20 cellular contexts compared by ENCODE assay signal in genomic region chr22:37701121-37701786, GRCh38. TPM values are rescaled to one million over a fixed set of nuclear protein-coding genes. Genes with fewer than 3 reads are reported as not detected.
DNase-seq lines count a peak whose midpoint lies in the region; ATAC-seq and TF ChIP-seq lines count a peak whose summit lies in the region.
"Had no signal": no experiment of that assay in that cellular context is flagged by ENCODE, and none has a peak within 500 bp of the region (broad histone marks: within the 10 kb centered on the region; RNA-seq: fewer than 3 reads in every experiment).

No MANE protein-coding gene starts in this region.

- in situ Hi-C loops in KBM-7 (cut with MboI; ENCODE audit: low pct_unique_long_range_greater_than_20kb, low sequenced_read_pairs): no loop called here

- no peak for TF ChIP-seq CTCF in upper lobe of left lung (IDR thresholded peaks at IDR 0.05)

- H3K27me3 ChIP-seq in upper lobe of left lung: no peaks in the 10 kb centered on the region
- H3K27me3 ChIP-seq: sigmoid colon, vagina had no signal

- no peak for TF ChIP-seq EP300 in upper lobe of left lung (IDR thresholded peaks at IDR 0.05)

- H3K27ac ChIP-seq in upper lobe of left lung: peak overlapping the region in 3 of 4 donors; percentile 15 to 54 (median 26)
- H3K27ac ChIP-seq: sigmoid colon, vagina had no signal

- no peaks in the 10 kb centered on the region for H3K9me3 ChIP-seq in upper lobe of left lung
- H3K9me3 ChIP-seq: sigmoid colon, vagina had no signal

- H3K36me3 ChIP-seq in upper lobe of left lung: no peaks in the 10 kb centered on the region
- H3K36me3 ChIP-seq: sigmoid colon, vagina had no signal

- DNase-seq in KBM-7 (peak; percentile 7), SKM-1 (lab: John Stamatoyannopoulos, UW; ENCODE audit: unreplicated experiment) (peak; percentile 83), globus pallidus (ENCODE audit: low spot score) (peak; percentile 43), upper lobe of left lung (peak in 1 of 2 donors; percentile 38), occipital lobe (lab: John Stamatoyannopoulos, UW) (no peak)
- DNase-seq in effector CD8-positive, alpha-beta T cell (lab: John Stamatoyannopoulos, UW): no peak
- DNase-seq: activated CD4-positive, alpha-beta memory T cell treated with anti-CD3 and anti-CD28 coated beads, Interleukin-2, amount 10 ng/mL, durations not matched to agents 7 days and 5 days; activated effector memory CD4-positive, alpha-beta T cell treated with Interleukin-2 at 50 U/mL for 16 hours; CD8-positive, alpha-beta T cell; glutamatergic neuron; mesendoderm; naive thymus-derived CD4-positive, alpha-beta T cell; NCI-H146; NCI-H524 treated with DMSO at 0.1 percent for 48 hours; sigmoid colon; stimulated activated CD4-positive, alpha-beta T cell treated with anti-CD3 and anti-CD28 coated beads, Interleukin-15, amount 100 ng/mL, for 24 hours; stimulated activated CD8-positive, alpha-beta memory T cell treated with anti-CD3 and anti-CD28 coated beads, Interleukin-4, amount 100 ng/mL, for 48 hours had no signal

- ATAC-seq in upper lobe of left lung (ENCODE audit: low FRiP score in 2 of 2) (no peak), HG03469 (IDR thresholded peaks at IDR 0.05; ENCODE audit: unreplicated experiment) (no peak)
- ATAC-seq: activated CD4-positive, CD25-positive, alpha-beta regulatory T cell treated with anti-CD3 and anti-CD28 coated beads, Interleukin-2, amount 50 U/mL, for 24 hours; CD8-positive, alpha-beta T cell; naive thymus-derived CD4-positive, alpha-beta T cell had no signal

- 39 to 40% methylated on average over 4 to 8 of the region's 8 CpGs for WGBS in upper lobe of left lung, 2 donors

- H3K4me3 ChIP-seq in upper lobe of left lung: no peak overlapping the region
- H3K4me3 ChIP-seq: sigmoid colon, vagina had no signal

- peaks cover 7 to 19% (median 15%) of the 10 kb centered on the region in 4 donors for H3K4me1 ChIP-seq in upper lobe of left lung

- no peak for TF ChIP-seq POLR2A in upper lobe of left lung (IDR thresholded peaks at IDR 0.05)

RNA-seq across cellular contexts. Expression of gene TRIOBP, which starts 4.4 kb away (rescaled TPM):
- 100 to 1,000 TPM in 4 of 6 donors, 10 to 100 TPM in 2; 76.5 to 151 (median 113) TPM for total RNA-seq in upper lobe of left lung
- 13.4 TPM for total RNA-seq in occipital lobe

RNA-seq across cellular contexts. Expression of gene NOL12, which starts 15.1 kb away (rescaled TPM):
- total RNA-seq in upper lobe of left lung (10 to 100 TPM; 23.5 to 89.1 (median 26.7) TPM), occipital lobe (18.2 TPM)

RNA-seq across cellular contexts. Expression of gene LGALS1, which starts 25.8 kb away (rescaled TPM):
- 100 to 1,000 TPM; 125 to 750 (median 400) TPM for total RNA-seq in upper lobe of left lung
- total RNA-seq in occipital lobe: 119 TPM

RNA-seq across cellular contexts. Expression of gene PDXP, which starts 42.7 kb away (rescaled TPM):
- 10 to 100 TPM in 1 of 6 donors, 1 to 10 TPM in 5; 2.1 to 11.1 (median 8.7) TPM for total RNA-seq in upper lobe of left lung
- total RNA-seq in occipital lobe: 40.6 TPM

Comparison
In these comparisons a context has a peak if more than half of its experiments do, and no peak if none do; other contexts are left out.
1. DNase-seq: peak in KBM-7 (single experiment), SKM-1 (single experiment) and globus pallidus (single experiment); none in occipital lobe (single experiment) and effector CD8-positive, alpha-beta T cell (single experiment).